ENCODE assay signal across 18 cellular contexts in genomic region chr1:229207916-229208315, GRCh38.
"Had no signal": no experiment of that assay in that cellular context is flagged by ENCODE, and none has a peak within 500 bp of the region (broad histone marks: within the 10 kb centered on the region; RNA-seq: fewer than 3 reads in every experiment).

No MANE protein-coding gene starts in this region.

- H3K4me3 Mint-ChIP-seq: naive thymus-derived CD8-positive, alpha-beta T cell; stimulated activated memory B cell treated with anti-CD40 and anti-IgM and Interleukin-4, amounts not matched to agents 10 μg/mL and 1 μg/mL and 100 μg/mL, for 72 hours; stimulated activated naive CD8-positive, alpha-beta T cell treated with anti-CD3 and anti-CD28 coated beads, Interleukin-15, Interleukin-2, amounts not matched to agents 100 ng/mL and 50 ng/mL, for 24 hours had no signal

- H3K4me1 ChIP-seq: right lobe of liver, spleen, transverse colon had no signal

- H3K27me3 Mint-ChIP-seq: stimulated activated naive CD8-positive, alpha-beta T cell treated with anti-CD3 and anti-CD28 coated beads, Interleukin-15, Interleukin-2, amounts not matched to agents 100 ng/mL and 50 ng/mL, for 24 hours had no signal

- H3K4me1 Mint-ChIP-seq: stimulated activated memory B cell treated with anti-CD40 and anti-IgM and Interleukin-4, amounts not matched to agents 10 μg/mL and 1 μg/mL and 100 μg/mL, for 72 hours had no signal

- H3K36me3 Mint-ChIP-seq: stimulated activated memory B cell treated with anti-CD40 and anti-IgM and Interleukin-4, amounts not matched to agents 10 μg/mL and 1 μg/mL and 100 μg/mL, for 72 hours had no signal

- H3K4me3 ChIP-seq: heart left ventricle, mucosa of descending colon, ovary, right lobe of liver, spleen, thoracic aorta, transverse colon, uterus had no signal

- H3K27ac Mint-ChIP-seq: stimulated activated memory B cell treated with anti-CD40 and anti-IgM and Interleukin-4, amounts not matched to agents 10 μg/mL and 1 μg/mL and 100 μg/mL, for 72 hours; stimulated activated naive CD8-positive, alpha-beta T cell treated with anti-CD3 and anti-CD28 coated beads, Interleukin-15, Interleukin-2, amounts not matched to agents 100 ng/mL and 50 ng/mL, for 24 hours had no signal

- H3K27me3 ChIP-seq: heart left ventricle, neutrophil, ovary, right lobe of liver, spleen, transverse colon, uterus had no signal

- H3K9me3 ChIP-seq: mucosa of descending colon, neutrophil, ovary, right lobe of liver, spleen, thoracic aorta, transverse colon, uterus had no signal

- H3K9me3 Mint-ChIP-seq: naive thymus-derived CD8-positive, alpha-beta T cell; stimulated activated memory B cell treated with anti-CD40 and anti-IgM and Interleukin-4, amounts not matched to agents 10 μg/mL and 1 μg/mL and 100 μg/mL, for 72 hours; stimulated activated naive CD8-positive, alpha-beta T cell treated with anti-CD3 and anti-CD28 coated beads, Interleukin-15, Interleukin-2, amounts not matched to agents 100 ng/mL and 50 ng/mL, for 24 hours had no signal

- DNase-seq: effector memory CD4-positive, alpha-beta T cell; heart left ventricle; kidney glomerular epithelial cell; mucosa of descending colon; naive thymus-derived CD8-positive, alpha-beta T cell; ovary; right lobe of liver; spleen; stimulated activated CD4-positive, alpha-beta T cell treated with anti-CD3 and anti-CD28 coated beads, Interleukin-15, amount 100 ng/mL, for 24 hours; stimulated activated CD4-positive, alpha-beta T cell treated with anti-CD3 and anti-CD28 coated beads, Interleukin-1b, Interleukin-23, amount 100 ng/mL, for 48 hours; stimulated activated CD4-positive, alpha-beta T cell treated with anti-CD3 and anti-CD28 coated beads, Interleukin-4, amount 100 ng/mL, for 24 hours; transverse colon; uterus had no signal

- H3K36me3 ChIP-seq: heart left ventricle, neutrophil, ovary, right lobe of liver, spleen, thoracic aorta, transverse colon, uterus had no signal

- ATAC-seq: esophagus mucosa; heart left ventricle; naive thymus-derived CD8-positive, alpha-beta T cell; stimulated activated memory B cell treated with anti-CD40 and anti-IgM and Interleukin-4, amounts not matched to agents 10 μg/mL and 1 μg/mL and 100 μg/mL, for 72 hours had no signal

- H3K27ac ChIP-seq: heart left ventricle, neutrophil, ovary, right lobe of liver, spleen, thoracic aorta, transverse colon, uterus had no signal
